Comparison of ENCODE assay signal across 13 cellular contexts in the genomic region with DNA sequence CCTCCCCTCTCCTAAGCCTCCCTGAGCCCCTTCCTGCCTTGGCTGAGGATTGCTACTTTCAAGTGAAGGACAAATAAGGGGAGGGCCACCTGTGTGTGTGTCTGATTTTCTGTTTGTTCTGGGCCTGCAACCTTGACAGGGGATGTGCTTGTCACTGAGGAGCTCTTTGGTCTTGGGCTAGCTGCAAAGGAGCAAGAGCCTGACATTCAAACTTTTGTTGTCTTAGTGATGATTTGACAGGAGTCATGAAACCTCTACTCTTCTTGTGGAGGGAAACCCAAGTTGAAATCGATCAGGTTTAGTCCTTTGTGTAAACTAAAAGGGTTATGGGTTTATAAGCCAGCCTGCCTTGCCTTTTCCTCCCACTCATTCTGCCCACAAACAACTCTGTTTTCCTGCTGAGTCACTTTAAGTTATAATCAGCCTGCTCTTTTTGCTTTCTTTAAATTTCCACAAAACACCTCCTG. TPM values are rescaled to one million over a fixed set of nuclear protein-coding genes. Genes with fewer than 3 reads are reported as not detected.
A peak's percentile ranks its signal among the peaks of the same experiment; 100 is the strongest.
DNase-seq lines count a peak whose midpoint lies in the region; ATAC-seq, FAIRE-seq and TF ChIP-seq lines count a peak whose summit lies in the region.
"Had no signal": no experiment of that assay in that cellular context is flagged by ENCODE, and none has a peak within 500 bp of the region (broad histone marks: within the 10 kb centered on the region; RNA-seq: fewer than 3 reads in every experiment).

No MANE protein-coding gene starts in this region.

- peak overlapping the region; percentile 44 for H3K4me2 ChIP-seq in K562 (ENCODE audit: insufficient read depth, low read length)
- no peak overlapping the region for H3K4me2 ChIP-seq in mesendoderm (ENCODE audit: low read length)

- peak; percentile 37; the same call in 2 of the 3 replicates for ATAC-seq in K562
- no peak for ATAC-seq in HG02623 (IDR thresholded peaks at IDR 0.05; ENCODE audit: unreplicated experiment)

- intact Hi-C loops in A673 (cut with micrococcal nuclease; ENCODE audit: unreplicated experiment) = no loop called here
- intact Hi-C loops in K562 (cut with micrococcal nuclease) = no loop called here

- H3K9me1 ChIP-seq in K562 (ENCODE audit: control insufficient read depth, insufficient read depth, low read length) = no peaks in the 10 kb centered on the region

- no peak overlapping the region for H3K18ac ChIP-seq in mesendoderm (ENCODE audit: low read length)

- no peak overlapping the region for H2BK5ac ChIP-seq in mesendoderm (ENCODE audit: low read length)

- 0% methylated on average over 1 of the region's 1 CpG for WGBS in K562 (ENCODE audit: insufficient coverage, low coverage, missing lambda C conversion rate)
- WGBS in mesendoderm (ENCODE audit: extremely low coverage, insufficient coverage, low lambda C conversion rate) = no CpG with 5 or more reads among the region's 1 CpG

- no peak overlapping the region for H3K23ac ChIP-seq in mesendoderm (ENCODE audit: low read length)

- no peak for TF ChIP-seq EP300 in K562 (IDR thresholded peaks at IDR 0.05; ENCODE audit: low read length)

- H3K27me3 ChIP-seq in A673 (replicated peaks; ENCODE audit: insufficient read depth, low read depth, low read length, poor library complexity) (no peaks in the 10 kb centered on the region), K562 (ENCODE audit: control insufficient read depth in 2 of 2, insufficient read depth in 2 of 2, low read length in 2 of 2) (no peaks in the 10 kb centered on the region), mesendoderm (ENCODE audit: insufficient read depth, low read length, poor library complexity) (no peaks in the 10 kb centered on the region)

- CTCF ChIA-PET in A673 (lab: Charles Lee) (no interaction called here), K562 (lab: Yijun Ruan, JAX; ENCODE audit: low intra/inter-chr PET ratio) (no interaction called here)

- H3K36me3 ChIP-seq in A673 (ENCODE audit: insufficient read depth, low read length, poor library complexity, severe bottlenecking) = peaks cover 86% of the 10 kb centered on the region
- peaks cover 92% of the 10 kb centered on the region for H3K36me3 ChIP-seq in K562 (ENCODE audit: control insufficient read depth, insufficient read depth, low read length)
- H3K36me3 ChIP-seq in mesendoderm (ENCODE audit: control insufficient read depth, insufficient read depth, low read length) = peaks cover 26% of the 10 kb centered on the region

- no peak overlapping the region for H3K4me3 ChIP-seq in A673 (ENCODE audit: low read depth, low read length, poor library complexity, severe bottlenecking)
- no peak overlapping the region for H3K4me3 ChIP-seq in K562
- H3K4me3 ChIP-seq in mesendoderm (ENCODE audit: low read length) = no peak overlapping the region
- H3K4me3 ChIP-seq: skin epidermis had no signal

- TF ChIP-seq CTCF in A673 (conservative IDR thresholded peaks at IDR 0.05; ENCODE audit: low read depth, low read length) (no peak), K562 (IDR thresholded peaks at IDR 0.05 in 2 of 3, conservative IDR thresholded peaks at IDR 0.05 in 1 of 3; ENCODE audit: insufficient read depth in 2 of 3, low read depth in 1 of 3, low read length in 3 of 3) (no peak)

- peak; percentile 68 for FAIRE-seq in K562 (lab: Jason Lieb, UNC)

- H4K20me1 ChIP-seq in K562 (replicated peaks; ENCODE audit: control insufficient read depth, insufficient read depth, low read length) = peaks cover 6% of the 10 kb centered on the region; the same call in 1 of the 2 replicates

- no peak overlapping the region for H3K4ac ChIP-seq in mesendoderm (ENCODE audit: low read depth, low read length)

- H3K79me2 ChIP-seq in K562 (ENCODE audit: control insufficient read depth, insufficient read depth, low read length) (peaks cover 28% of the 10 kb centered on the region), mesendoderm (ENCODE audit: control insufficient read depth, insufficient read depth, low read length) (peaks cover 36% of the 10 kb centered on the region)

- TF ChIP-seq POLR2A in K562 (conservative IDR thresholded peaks at IDR 0.05) = no peak

- no TSS peak for BruUV-seq in A673 (replicated peaks; lab: Mats Ljungman, UMichigan)
- no TSS peak for BruUV-seq in K562 (replicated peaks; lab: Mats Ljungman, UMichigan)

- H3K9me3 ChIP-seq in A673 (ENCODE audit: low read depth, low read length, poor library complexity, severe bottlenecking) (no peaks in the 10 kb centered on the region), K562 (replicated peaks; ENCODE audit: control insufficient read depth, insufficient read depth, low read depth, low read length) (no peaks in the 10 kb centered on the region)
- H3K9me3 ChIP-seq: Caco-2 had no signal

- no peak overlapping the region for H2AFZ ChIP-seq in K562 (ENCODE audit: low read depth, low read length)

- H3K27ac ChIP-seq in A673 (ENCODE audit: low read depth, low read length, poor library complexity, severe bottlenecking) = peak overlapping the region; percentile 53
- peak overlapping the region; percentile 59 for H3K27ac ChIP-seq in K562 (ENCODE audit: extremely low read depth, low read depth, low read length)
- H3K27ac ChIP-seq in mesendoderm (ENCODE audit: low read depth, low read length) = no peak overlapping the region

- H2BK15ac ChIP-seq in mesendoderm (replicated peaks; ENCODE audit: low read depth) = no peak overlapping the region

- H2BK120ac ChIP-seq in mesendoderm (ENCODE audit: low read depth, low read length) = no peak overlapping the region

- DNase-seq in A673 (ENCODE audit: low spot score) (no peak), LHCN-M2 (ENCODE audit: low read depth) (peak; percentile 48), K562 (ENCODE audit: extremely low read depth in 1 of 4, low spot score in 3 of 4) (peak in 1 of 4 experiments; percentile 21), mesendoderm (peak; percentile 21), G401 (ENCODE audit: low spot score) (no peak), ACHN (no peak)
- DNase-seq in activated CD8-positive, alpha-beta memory T cell treated with anti-CD3 and anti-CD28 coated beads, Interleukin-2, amount 50 U/mL, for 4 hours = no peak
- DNase-seq: amniotic stem cell, Caco-2, NCI-H1436 treated with DMSO at 0.1 percent for 48 hours, SIG-M5 had no signal

- no peak overlapping the region for H2AK5ac ChIP-seq in mesendoderm (ENCODE audit: low read length)

- no peak overlapping the region for H3K56ac ChIP-seq in mesendoderm (ENCODE audit: low read length)

- peaks cover 36% of the 10 kb centered on the region for H3K79me1 ChIP-seq in mesendoderm (ENCODE audit: low read length)

- in situ Hi-C loops in K562 (cut with MboI) (no loop called here), G401 (cut with HindIII; ENCODE audit: low sequenced_read_pairs) (no loop called here), ACHN (cut with HindIII; ENCODE audit: low pct_ligation_motif_present, low pct_unique_long_range_greater_than_20kb, low sequenced_read_pairs) (loop anchor here (25.0 kb wide), 1 partner anchor 155 kb away; no protein-coding TSS in a partner anchor)

- TF ChIP-seq RAD21 in K562 (CRISPR knock-in tag; conservative IDR thresholded peaks at IDR 0.05 in 1 of 2, IDR thresholded peaks at IDR 0.05 in 1 of 2) = no peak

- H3K9ac ChIP-seq in K562 (ENCODE audit: insufficient read depth in 1 of 2, low read depth in 2 of 2, low read length in 2 of 2) (no peak overlapping the region), mesendoderm (ENCODE audit: low read length) (no peak overlapping the region)

- H4K8ac ChIP-seq in mesendoderm (ENCODE audit: low read depth, low read length) = no peak overlapping the region

- no peak overlapping the region for H4K5ac ChIP-seq in mesendoderm (ENCODE audit: low read length)

- POLR2A ChIA-PET in A673 (lab: Charles Lee; ENCODE audit: low non-redundant PET) = interaction anchor here (0.6 kb wide), 1 partner anchor 59 kb away, joined by 3 read pairs; no protein-coding TSS in a partner anchor
- POLR2A ChIA-PET in K562 (lab: Yijun Ruan, JAX) = interaction anchor here (0.7 to 1.7 kb wide), 8 partner anchors 8 to 715 kb away, joined by 3 to 5 read pairs (median 4); partner anchors contain the start of gene CLTA

- H3K4me1 ChIP-seq in A673 (ENCODE audit: insufficient read depth, low read length, poor library complexity, severe bottlenecking) (peaks cover 14% of the 10 kb centered on the region), K562 (replicated peaks in 1 of 2; ENCODE audit: control insufficient read depth in 2 of 2, insufficient read depth in 2 of 2, low read length in 2 of 2) (peaks cover 0 to 15% of the 10 kb centered on the region in 2 experiments; a peak in 3 of 5 replicates), mesendoderm (ENCODE audit: control insufficient read depth, low read depth, low read length) (no peaks in the 10 kb centered on the region)
- H3K4me1 ChIP-seq: Caco-2 had no signal

RNA-seq across cellular contexts. Expression of gene CLTA, which starts 16.9 kb away (rescaled TPM):
- total RNA-seq in A673 (2021) (195 and 226 TPM in 2 replicates), LHCN-M2 (2014; rRNA removed) (418 and 464 TPM in 2 replicates), K562 (2014; rRNA removed) (186 and 196 TPM in 2 replicates), K562 (2014; rRNA removed; fragmentation: Illumina TruSeq; extraction: Trizol) (129 and 131 TPM in 2 replicates), K562 (2015; rRNA removed; fragmentation: Illumina TruSeq; extraction: Trizol) (156 and 161 TPM in 2 replicates), K562 (2021) (140 and 144 TPM in 2 replicates)
- 483 TPM for polyA plus RNA-seq in LHCN-M2 (2012)
- total RNA-seq in K562 (2011; cell fraction: chromatin; rRNA removed; ENCODE audit: low replicate concordance) = 13.9 and 15.8 TPM in 2 replicates
- 17.2 and 17.5 TPM in 2 replicates for total RNA-seq in K562 (2011; cell fraction: nucleolus; rRNA removed)
- 19.0 and 24.3 TPM in 2 replicates for total RNA-seq in K562 (2011; cell fraction: nucleoplasm; rRNA removed)
- polyA plus RNA-seq in K562 (2011; rRNA removed) (104 and 137 TPM in 2 replicates), K562 (2014; fragmentation: Illumina TruSeq; extraction: Trizol) (144 and 156 TPM in 2 replicates), K562 (2014; fragmentation: Nextera tagmentation; extraction: Ambion mirVana) (10 to 100 TPM; 37.8 to 39.6 TPM), K562 (2014; rRNA removed) (206 and 219 TPM in 2 replicates)
- 89.6 and 109 TPM in 2 replicates for polyA plus RNA-seq in K562 (2011; cell fraction: cytosol; rRNA removed)
- polyA plus RNA-seq in K562 (2011; cell fraction: nucleus; rRNA removed) = 27.8 and 38.7 TPM in 2 replicates
- polyA plus RNA-seq in K562 (2012) = 169 and 197 TPM in 2 replicates
- polyA minus RNA-seq in K562 (2011; rRNA and poly(A)+ RNA removed) = 60.8 and 67.3 TPM in 2 replicates
- polyA minus RNA-seq in K562 (2011; cell fraction: cytosol; rRNA and poly(A)+ RNA removed) = 49.0 and 55.3 TPM in 2 replicates
- polyA minus RNA-seq in K562 (2011; cell fraction: nucleus; rRNA and poly(A)+ RNA removed) = 12.7 and 16.2 TPM in 2 replicates
- polyA plus RNA-seq in mesendoderm (2013, experiment 1 of 2) = 250 TPM
- 248 TPM for polyA plus RNA-seq in mesendoderm (2013, experiment 2 of 2)
- total RNA-seq in G401 (2014; rRNA removed; shearing (Covaris generic)) = 630 and 665 TPM in 2 replicates

RNA-seq across cellular contexts. Expression of gene CCIN, which starts 38.4 kb away (rescaled TPM):
- total RNA-seq in A673 (2021) (not detected in 2 replicates), LHCN-M2 (2014; rRNA removed) (1.2 and 1.8 TPM in 2 replicates), K562 (2014; rRNA removed) (not detected in 2 replicates), K562 (2014; rRNA removed; fragmentation: Illumina TruSeq; extraction: Trizol) (not detected in 2 replicates), K562 (2015; rRNA removed; fragmentation: Illumina TruSeq; extraction: Trizol) (not detected in 2 replicates), K562 (2021) (not detected in 2 replicates)
- 2.2 TPM for polyA plus RNA-seq in LHCN-M2 (2012)
- total RNA-seq in K562 (2011; cell fraction: chromatin; rRNA removed; ENCODE audit: low replicate concordance) = not detected in 2 replicates
- 0.26 TPM in 1 of 2 replicates, not detected in the other for total RNA-seq in K562 (2011; cell fraction: nucleolus; rRNA removed)
- total RNA-seq in K562 (2011; cell fraction: nucleoplasm; rRNA removed) = not detected in 2 replicates
- polyA plus RNA-seq in K562 (2011; rRNA removed) (not detected in 2 replicates), K562 (2014; fragmentation: Illumina TruSeq; extraction: Trizol) (not detected in 2 replicates), K562 (2014; fragmentation: Nextera tagmentation; extraction: Ambion mirVana) (not detected), K562 (2014; rRNA removed) (not detected in 2 replicates)
- polyA plus RNA-seq in K562 (2011; cell fraction: cytosol; rRNA removed) = 0.04 and 0.09 TPM in 2 replicates
- not detected in 2 replicates for polyA plus RNA-seq in K562 (2011; cell fraction: nucleus; rRNA removed)
- not detected in 2 replicates for polyA plus RNA-seq in K562 (2012)
- polyA minus RNA-seq in K562 (2011; rRNA and poly(A)+ RNA removed) = not detected in 2 replicates
- polyA minus RNA-seq in K562 (2011; cell fraction: cytosol; rRNA and poly(A)+ RNA removed) = not detected in 2 replicates
- polyA minus RNA-seq in K562 (2011; cell fraction: nucleus; rRNA and poly(A)+ RNA removed) = not detected in 2 replicates
- polyA plus RNA-seq in mesendoderm (2013, experiment 1 of 2) = 0.44 TPM
- polyA plus RNA-seq in mesendoderm (2013, experiment 2 of 2) = 0.56 TPM
- 0.62 TPM in 1 of 2 replicates, not detected in the other for total RNA-seq in G401 (2014; rRNA removed; shearing (Covaris generic))
- total RNA-seq: Caco-2 had no signal

RNA-seq across cellular contexts. Expression of gene GNE, which starts 50.7 kb away (rescaled TPM):
- total RNA-seq in A673 (2021) (20.6 and 23.7 TPM in 2 replicates), LHCN-M2 (2014; rRNA removed) (25.7 and 26.1 TPM in 2 replicates), K562 (2014; rRNA removed) (12.0 and 13.3 TPM in 2 replicates), K562 (2014; rRNA removed; fragmentation: Illumina TruSeq; extraction: Trizol) (15.4 TPM in 2 replicates), K562 (2015; rRNA removed; fragmentation: Illumina TruSeq; extraction: Trizol) (10.3 and 11.6 TPM in 2 replicates), K562 (2021) (12.8 and 13.8 TPM in 2 replicates)
- 9.2 TPM for polyA plus RNA-seq in LHCN-M2 (2012)
- 24.2 and 26.9 TPM in 2 replicates for total RNA-seq in K562 (2011; cell fraction: chromatin; rRNA removed; ENCODE audit: low replicate concordance)
- total RNA-seq in K562 (2011; cell fraction: nucleolus; rRNA removed) = 12.0 and 12.3 TPM in 2 replicates
- 12.7 and 13.9 TPM in 2 replicates for total RNA-seq in K562 (2011; cell fraction: nucleoplasm; rRNA removed)
- polyA plus RNA-seq in K562 (2011; rRNA removed) (15.9 and 18.6 TPM in 2 replicates), K562 (2014; fragmentation: Illumina TruSeq; extraction: Trizol) (13.7 and 14.2 TPM in 2 replicates), K562 (2014; fragmentation: Nextera tagmentation; extraction: Ambion mirVana) (1 to 10 TPM; 5.1 to 6.3 TPM), K562 (2014; rRNA removed) (9.3 and 11.5 TPM in 2 replicates)
- polyA plus RNA-seq in K562 (2011; cell fraction: cytosol; rRNA removed) = 9.7 and 18.0 TPM in 2 replicates
- polyA plus RNA-seq in K562 (2011; cell fraction: nucleus; rRNA removed) = 6.7 and 7.8 TPM in 2 replicates
- 5.8 and 9.4 TPM in 2 replicates for polyA plus RNA-seq in K562 (2012)
- polyA minus RNA-seq in K562 (2011; rRNA and poly(A)+ RNA removed) = 53.9 and 56.0 TPM in 2 replicates
- polyA minus RNA-seq in K562 (2011; cell fraction: cytosol; rRNA and poly(A)+ RNA removed) = 13.8 and 18.3 TPM in 2 replicates
- polyA minus RNA-seq in K562 (2011; cell fraction: nucleus; rRNA and poly(A)+ RNA removed) = 5.0 and 13.0 TPM in 2 replicates
- polyA plus RNA-seq in mesendoderm (2013, experiment 1 of 2) = 5.0 TPM
- 4.9 TPM for polyA plus RNA-seq in mesendoderm (2013, experiment 2 of 2)
- total RNA-seq in G401 (2014; rRNA removed; shearing (Covaris generic)) = 16.4 and 29.0 TPM in 2 replicates

Comparison
In these comparisons a context has a peak if more than half of its experiments do, and no peak if none do; other contexts are left out.
1. DNase-seq: peak in LHCN-M2 (single experiment) and mesendoderm (single experiment); none in A673 (single experiment), activated CD8-positive, alpha-beta memory T cell treated with anti-CD3 and anti-CD28 coated beads, Interleukin-2, amount 50 U/mL, for 4 hours (single experiment), G401 (single experiment) and ACHN (single experiment).